25 cellular contexts compared by ENCODE assay signal in genomic region chr5:112883192-112883591, GRCh38.
"Had no signal": no experiment of that assay in that cellular context is flagged by ENCODE, and none has a peak within 500 bp of the region (broad histone marks: within the 10 kb centered on the region; RNA-seq: fewer than 3 reads in every experiment).

No MANE protein-coding gene starts in this region.

- H3K4me3 ChIP-seq: esophagus squamous epithelium, gastroesophageal sphincter, left lung, lung, pancreas, right lobe of liver, tibial artery, upper lobe of left lung, uterus had no signal

- H3K9me3 Mint-ChIP-seq: dendritic cell treated with granulocyte-macrophage colony-stimulating factor and Interleukin-4, amounts not matched to agents 40 ng/mL and 50 ng/mL, for 4 days; effector memory CD8-positive, alpha-beta T cell; immature natural killer cell; naive B cell; nephron; stimulated activated effector memory CD8-positive, alpha-beta T cell treated with anti-CD3 and anti-CD28 coated beads, Interleukin-12 subunit alpha, Interleukin-12 subunit beta, amount 100 ng/mL, for 72 hours; stimulated activated naive CD8-positive, alpha-beta T cell treated with anti-CD3 and anti-CD28 coated beads, Interleukin-15, Interleukin-2, amounts not matched to agents 100 ng/mL and 50 ng/mL, for 24 hours had no signal

- H3K4me1 ChIP-seq: left lung, right lobe of liver, upper lobe of left lung, uterus had no signal

- H3K36me3 ChIP-seq: uterus had no signal

- DNase-seq: effector memory CD8-positive, alpha-beta T cell; esophagus squamous epithelium; foreskin fibroblast; glutamatergic neuron; immature natural killer cell; left lung; mesenchymal stem cell; midbrain; naive B cell; occipital lobe; pancreas; right lobe of liver; stimulated activated CD4-positive, alpha-beta T cell treated with anti-CD3 and anti-CD28 coated beads, Interleukin-4, amount 100 ng/mL, for 1 hour; stimulated activated CD8-positive, alpha-beta memory T cell treated with anti-CD3 and anti-CD28 coated beads, Interleukin-4, amount 100 ng/mL, for 48 hours; tibial artery; upper lobe of left lung; uterus had no signal

- H3K27ac Mint-ChIP-seq: dendritic cell treated with granulocyte-macrophage colony-stimulating factor and Interleukin-4, amounts not matched to agents 40 ng/mL and 50 ng/mL, for 4 days; effector memory CD8-positive, alpha-beta T cell; immature natural killer cell; naive B cell; nephron; progenitor cell of endocrine pancreas; stimulated activated effector memory CD8-positive, alpha-beta T cell treated with anti-CD3 and anti-CD28 coated beads, Interleukin-12 subunit alpha, Interleukin-12 subunit beta, amount 100 ng/mL, for 72 hours; stimulated activated naive CD8-positive, alpha-beta T cell treated with anti-CD3 and anti-CD28 coated beads, Interleukin-15, Interleukin-2, amounts not matched to agents 100 ng/mL and 50 ng/mL, for 24 hours had no signal

- H3K27me3 ChIP-seq: esophagus squamous epithelium, gastroesophageal sphincter, left lung, pancreas, right lobe of liver, tibial artery, upper lobe of left lung, uterus had no signal

- ATAC-seq: effector memory CD8-positive, alpha-beta T cell; gastroesophageal sphincter; pancreas; right lobe of liver; stimulated activated effector memory CD8-positive, alpha-beta T cell treated with anti-CD3 and anti-CD28 coated beads, Interleukin-12 subunit alpha, Interleukin-12 subunit beta, amount 100 ng/mL, for 72 hours had no signal

- H3K9me3 ChIP-seq: esophagus squamous epithelium, gastroesophageal sphincter, left lung, pancreas, right lobe of liver, tibial artery, upper lobe of left lung, uterus had no signal

- H3K4me3 Mint-ChIP-seq: dendritic cell treated with granulocyte-macrophage colony-stimulating factor and Interleukin-4, amounts not matched to agents 40 ng/mL and 50 ng/mL, for 4 days; effector memory CD8-positive, alpha-beta T cell; immature natural killer cell; naive B cell; nephron; stimulated activated effector memory CD8-positive, alpha-beta T cell treated with anti-CD3 and anti-CD28 coated beads, Interleukin-12 subunit alpha, Interleukin-12 subunit beta, amount 100 ng/mL, for 72 hours; stimulated activated naive CD8-positive, alpha-beta T cell treated with anti-CD3 and anti-CD28 coated beads, Interleukin-15, Interleukin-2, amounts not matched to agents 100 ng/mL and 50 ng/mL, for 24 hours had no signal

- H3K27me3 Mint-ChIP-seq: dendritic cell treated with granulocyte-macrophage colony-stimulating factor and Interleukin-4, amounts not matched to agents 40 ng/mL and 50 ng/mL, for 4 days; effector memory CD8-positive, alpha-beta T cell; naive B cell; progenitor cell of endocrine pancreas; stimulated activated naive CD8-positive, alpha-beta T cell treated with anti-CD3 and anti-CD28 coated beads, Interleukin-15, Interleukin-2, amounts not matched to agents 100 ng/mL and 50 ng/mL, for 24 hours had no signal

- H3K4me1 Mint-ChIP-seq: nephron had no signal

- H3K27ac ChIP-seq: epithelial cell of prostate, esophagus squamous epithelium, gastroesophageal sphincter, left lung, pancreas, right lobe of liver, tibial artery, uterus had no signal
